In the genomic region with DNA sequence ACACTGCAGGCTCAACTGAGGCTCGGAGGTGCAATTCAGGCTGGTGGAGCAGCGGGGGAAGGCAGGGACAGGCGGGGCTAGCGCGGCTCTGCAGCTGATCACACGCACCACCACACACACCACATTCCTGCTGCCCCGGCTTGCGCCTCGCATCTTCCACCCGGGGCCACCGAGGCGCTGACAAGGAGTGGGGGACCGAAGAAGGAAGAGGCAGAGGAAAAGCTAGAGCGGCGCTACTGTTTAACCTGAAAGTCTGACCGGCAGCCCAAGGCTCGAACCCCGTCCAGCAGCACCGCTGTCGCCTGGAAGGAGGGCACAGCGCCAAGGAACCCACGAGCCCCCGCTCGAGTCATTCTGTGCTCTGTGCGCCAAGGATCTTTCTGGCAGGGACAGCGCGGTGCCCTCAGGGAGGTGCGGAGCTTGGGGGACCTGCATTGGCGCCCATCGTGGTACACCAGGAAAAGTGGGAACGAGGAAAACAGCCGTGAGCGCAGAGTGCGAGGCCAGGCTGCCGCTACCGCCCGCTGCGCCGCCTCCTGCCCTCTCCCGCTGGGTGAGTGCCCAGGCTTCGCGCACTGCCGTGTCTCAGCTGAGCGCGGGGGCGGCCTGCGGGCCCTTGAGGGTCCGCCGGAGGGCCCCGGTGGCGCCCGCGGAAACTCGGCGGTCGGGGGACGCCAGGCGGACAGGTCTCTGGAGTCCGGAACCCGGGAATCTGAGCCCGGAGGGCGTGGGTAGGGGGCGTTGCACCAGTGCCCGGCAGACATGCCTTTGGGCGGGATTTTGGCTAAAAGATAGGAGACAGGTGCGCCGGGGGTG, we compare ENCODE assay signal across 8 cellular contexts. TPM values are rescaled to one million over a fixed set of nuclear protein-coding genes. Genes with fewer than 3 reads are reported as not detected.
A peak's percentile ranks its signal among the peaks of the same experiment; 100 is the strongest.
DNase-seq lines count a peak whose midpoint lies in the region; ATAC-seq and TF ChIP-seq lines count a peak whose summit lies in the region.

No MANE protein-coding gene starts in this region.

- peak overlapping the region; percentile 73 for H3K4me3 Mint-ChIP-seq in memory B cell

- intact Hi-C loops in upper lobe of right lung (cut with DNase I), result no loop called here

- no peak overlapping the region for H3K27ac Mint-ChIP-seq in memory B cell

- TF ChIP-seq CTCF in upper lobe of right lung (IDR thresholded peaks at IDR 0.05), result no peak

- H3K9me3 Mint-ChIP-seq in memory B cell, result peaks cover 4% of the 10 kb centered on the region

- peak; percentile 8 for DNase-seq in NCI-H510A treated with DMSO at 0.1 percent for 48 hours (lab: John Stamatoyannopoulos, UW)
- DNase-seq in NCI-H510A (lab: John Stamatoyannopoulos, UW), result no peak
- peak; percentile 36 to 75 for DNase-seq in cerebellar nuclear complex (lab: John Stamatoyannopoulos, UW)
- DNase-seq in memory B cell (ENCODE audit: low spot score in 2 of 2), result no peak
- peak; percentile 65 for DNase-seq in upper lobe of right lung

- peaks cover 39% of the 10 kb centered on the region for H3K27me3 ChIP-seq in upper lobe of right lung

- no peaks in the 10 kb centered on the region for H3K9me3 ChIP-seq in upper lobe of right lung

- H3K4me1 ChIP-seq in upper lobe of right lung, result peaks cover 11% of the 10 kb centered on the region

- ATAC-seq in memory B cell (ENCODE audit: low read depth) (peak; percentile 29), upper lobe of right lung (peak; percentile 57), GM21447 (IDR thresholded peaks at IDR 0.05; ENCODE audit: unreplicated experiment) (no peak), GM18873 (IDR thresholded peaks at IDR 0.05; ENCODE audit: low FRiP score, unreplicated experiment) (no peak), HG03460 (IDR thresholded peaks at IDR 0.05; ENCODE audit: unreplicated experiment) (no peak)

- peaks cover 12% of the 10 kb centered on the region for H3K27me3 Mint-ChIP-seq in memory B cell

- H3K27ac ChIP-seq in upper lobe of right lung, result no peak overlapping the region

- H3K4me3 ChIP-seq in upper lobe of right lung, result peak overlapping the region; percentile 25

- peaks cover 3% of the 10 kb centered on the region for H3K4me1 Mint-ChIP-seq in memory B cell

- peaks cover 2% of the 10 kb centered on the region for H3K36me3 Mint-ChIP-seq in memory B cell

- H3K36me3 ChIP-seq in upper lobe of right lung, result no peaks in the 10 kb centered on the region

RNA-seq across cellular contexts. Expression of gene KCNJ3, which starts 0.9 kb away (rescaled TPM):
- not detected for total RNA-seq in upper lobe of right lung

Comparison
In these comparisons a context has a peak if more than half of its experiments do, and no peak if none do; other contexts are left out.
1. DNase-seq: peak in NCI-H510A treated with DMSO at 0.1 percent for 48 hours (single experiment), cerebellar nuclear complex (2 of 2) and upper lobe of right lung (single experiment); none in NCI-H510A (single experiment) and memory B cell (0 of 2).
2. ATAC-seq: peak in memory B cell (single experiment) and upper lobe of right lung (single experiment); none in GM21447 (single experiment), GM18873 (single experiment) and HG03460 (single experiment).